Comparison of ENCODE assay signal across 1 cellular context in genomic region chr6:8789878-8790277, GRCh38.
TF ChIP-seq lines count a peak whose summit lies in the region.

No MANE protein-coding gene starts in this region.

TF ChIP-seq in GM23338, 12 proteins besides CTCF, POLR2A, EP300 and RAD21 (continued from another document):
- TF ChIP-seq ZNF462 (CRISPR knock-in tag; IDR thresholded peaks at IDR 0.05) = no peak
TF ChIP-seq in GM23338: peak in this region for 0.
